ENCODE assay signal across 21 cellular contexts in genomic region chr6:133577851-133578250, GRCh38.
DNase-seq lines count a peak whose midpoint lies in the region; ATAC-seq, FAIRE-seq and TF ChIP-seq lines count a peak whose summit lies in the region.
"Had no signal": no experiment of that assay in that cellular context is flagged by ENCODE, and none has a peak within 500 bp of the region (broad histone marks: within the 10 kb centered on the region; RNA-seq: fewer than 3 reads in every experiment).

No MANE protein-coding gene starts in this region.

- ATAC-seq in pancreas, result no peak
- ATAC-seq: A549 had no signal

- WGBS in pancreas, 2 donors, result 3 to 83% methylated on average over 1 of the region's 1 CpG

- H3K36me3 ChIP-seq in HEK293 (ENCODE audit: control insufficient read depth in 2 of 2, insufficient read depth in 1 of 2, low read length in 2 of 2) (no peaks in the 10 kb centered on the region), osteoblast (ENCODE audit: insufficient read depth, low read length) (no peaks in the 10 kb centered on the region), pancreas (no peaks in the 10 kb centered on the region)
- H3K36me3 ChIP-seq: HAP-1 had no signal

- H3K4me1 ChIP-seq in HEK293 (ENCODE audit: control insufficient read depth, insufficient read depth, low read length) (no peaks in the 10 kb centered on the region), osteoblast (ENCODE audit: insufficient read depth, low read length) (peaks cover 6% of the 10 kb centered on the region), pancreas (no peaks in the 10 kb centered on the region)
- H3K4me1 ChIP-seq: A549, Caco-2, HAP-1 had no signal

- H3K79me2 ChIP-seq in osteoblast (ENCODE audit: insufficient read depth, low read length), result no peaks in the 10 kb centered on the region

- CTCF ChIA-PET in HEK293 (lab: Yijun Ruan, JAX), result interaction anchor here (0.6 to 3.9 kb wide), 5 partner anchors 9 to 519 kb away, joined by 3 to 23 read pairs (median 5); no protein-coding TSS in a partner anchor

- no peaks in the 10 kb centered on the region for H4K20me1 ChIP-seq in osteoblast (ENCODE audit: insufficient read depth, low read length)

- TF ChIP-seq CTCF in HEK293 (tag by site-specific recombination; IDR thresholded peaks at IDR 0.05) (no peak), osteoblast (IDR thresholded peaks at IDR 0.05; ENCODE audit: extremely low read depth, low read depth, low read length) (no peak), pancreas (IDR thresholded peaks at IDR 0.05) (no peak)

- H3K9me3 ChIP-seq in HEK293 (ENCODE audit: control insufficient read depth, insufficient read depth, low read depth, low read length) (no peaks in the 10 kb centered on the region; the same call in 1 of the 2 replicates), osteoblast (ENCODE audit: low read depth, low read length) (no peaks in the 10 kb centered on the region), pancreas (no peaks in the 10 kb centered on the region)
- H3K9me3 ChIP-seq: HAP-1 had no signal

- no peak for FAIRE-seq in pancreas (lab: Jason Lieb, UNC)
- FAIRE-seq: A549, D721Med, G401.6, GM12891, GM18507 had no signal

- no peaks in the 10 kb centered on the region for H3K27me3 ChIP-seq in osteoblast (ENCODE audit: insufficient read depth, low read length)
- H3K27me3 ChIP-seq in pancreas, result no peaks in the 10 kb centered on the region

- H2AFZ ChIP-seq in osteoblast (ENCODE audit: low read length), result peak overlapping the region; percentile 58
- H2AFZ ChIP-seq: GM23248 had no signal

- intact Hi-C loops in pancreas (cut with DNase I), result no loop called here

- peak; percentile 28 for DNase-seq in NCI-H2107 treated with DMSO at 0.1 percent for 48 hours (lab: John Stamatoyannopoulos, UW; ENCODE audit: unreplicated experiment)
- no peak for DNase-seq in NCI-H2107 (lab: John Stamatoyannopoulos, UW)
- DNase-seq in NCI-H2171 (lab: John Stamatoyannopoulos, UW), result peak; percentile 3
- no peak for DNase-seq in osteoblast (ENCODE audit: insufficient read length, low spot score, missing footprints)
- no peak for DNase-seq in pancreas
- no peak for DNase-seq in T-helper 9 cell
- DNase-seq in NCI-H2196 (lab: John Stamatoyannopoulos, UW; ENCODE audit: unreplicated experiment), result no peak
- DNase-seq: AML-193; Caco-2; CD4-positive, alpha-beta T cell; GM23248 had no signal

- no peak overlapping the region for H3K4me2 ChIP-seq in osteoblast (ENCODE audit: insufficient read depth, low read length)
- H3K4me2 ChIP-seq: A549 had no signal

- POLR2A ChIA-PET in HEK293 (lab: Yijun Ruan, JAX), result no interaction called here

- no peak overlapping the region for H3K27ac ChIP-seq in HEK293 (ENCODE audit: extremely low read depth, low read depth, low read length)
- H3K27ac ChIP-seq in osteoblast (ENCODE audit: low read depth, low read length), result no peak overlapping the region
- H3K27ac ChIP-seq in pancreas, result no peak overlapping the region
- H3K27ac ChIP-seq: 22Rv1, C4-2B, GM23248, HL-60 had no signal

- no peak overlapping the region for H3K4me3 ChIP-seq in HEK293 (ENCODE audit: low read depth, low read length)
- H3K4me3 ChIP-seq in osteoblast (ENCODE audit: insufficient read depth, low read length), result no peak overlapping the region
- H3K4me3 ChIP-seq in pancreas, result no peak overlapping the region
- H3K4me3 ChIP-seq: A549, GM23248, HAP-1 had no signal

TF ChIP-seq in HEK293, 187 proteins besides CTCF, POLR2A, EP300 and RAD21:
- TF ChIP-seq KLF1 (tag by site-specific recombination; IDR thresholded peaks at IDR 0.05) (no peak), ZBTB17 (tag by site-specific recombination; IDR thresholded peaks at IDR 0.05) (peak; percentile 53; the same call in 1 of the 2 replicates), OVOL3 (tag by site-specific recombination; IDR thresholded peaks at IDR 0.05) (no peak)

Comparison
In these comparisons a context has a peak if more than half of its experiments do, and no peak if none do; other contexts are left out.
1. DNase-seq: peak in NCI-H2107 treated with DMSO at 0.1 percent for 48 hours (single experiment) and NCI-H2171 (single experiment); none in NCI-H2107 (single experiment), osteoblast (single experiment), pancreas (0 of 6), T-helper 9 cell (single experiment) and NCI-H2196 (single experiment).